12 cellular contexts compared by ENCODE assay signal in the genomic region with DNA sequence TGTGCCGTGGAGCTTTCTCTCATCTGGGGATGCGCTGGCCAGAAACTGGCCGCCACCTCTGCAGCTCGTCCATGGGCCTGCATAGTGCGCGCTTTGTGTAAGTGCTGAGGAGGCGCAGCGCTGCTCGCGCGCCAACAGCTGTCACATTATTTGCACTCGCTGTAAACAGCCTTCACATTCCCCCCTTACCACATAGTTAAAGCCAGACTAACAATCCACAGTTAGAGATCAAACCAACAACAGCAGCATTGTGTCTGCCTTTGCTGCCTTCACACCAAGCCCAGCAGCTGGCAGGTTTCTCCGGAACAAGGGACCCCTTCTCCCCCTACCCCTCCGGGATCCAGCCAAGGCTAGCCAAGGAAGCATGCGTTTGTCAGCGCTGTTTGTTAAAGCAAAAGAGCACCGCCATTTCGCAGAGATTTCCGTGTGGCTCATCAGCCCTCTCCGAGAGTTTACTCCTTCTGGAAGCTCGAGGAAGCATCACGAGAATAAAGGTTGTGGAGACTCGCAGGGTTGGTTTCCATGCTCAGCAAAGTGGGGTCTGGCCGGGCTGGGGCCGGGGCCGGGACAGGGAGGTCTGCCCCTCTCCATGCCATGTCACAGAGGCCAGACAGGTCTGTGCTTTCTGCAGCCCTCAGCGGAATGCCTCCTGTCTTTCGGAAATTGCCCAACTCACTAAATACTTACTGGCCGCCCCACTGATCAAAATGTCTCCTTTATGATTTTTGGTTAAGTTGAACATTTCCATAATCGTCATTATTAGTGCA. TPM values are rescaled to one million over a fixed set of nuclear protein-coding genes. Genes with fewer than 3 reads are reported as not detected.
DNase-seq lines count a peak whose midpoint lies in the region; ATAC-seq, FAIRE-seq and TF ChIP-seq lines count a peak whose summit lies in the region.
"Had no signal": no experiment of that assay in that cellular context is flagged by ENCODE, and none has a peak within 500 bp of the region (broad histone marks: within the 10 kb centered on the region; RNA-seq: fewer than 3 reads in every experiment).

No MANE protein-coding gene starts in this region.

- peak overlapping the region; percentile 80 for H3K4me3 Mint-ChIP-seq in glutamatergic neuron (ENCODE audit: unreplicated experiment)
- H3K4me3 Mint-ChIP-seq: activated CD4-positive, alpha-beta memory T cell treated with anti-CD3 and anti-CD28 coated beads, Interleukin-2, amount 10 ng/mL, durations not matched to agents 7 days and 5 days; natural killer cell treated with Interleukin-12 subunit alpha and Interleukin-12 subunit beta and Interleukin-15 and Interleukin-18, amount 100 ng/mL, for 72 hours had no signal

- TF ChIP-seq CTCF in VCaP (conservative IDR thresholded peaks at IDR 0.05) (no peak), glutamatergic neuron (IDR thresholded peaks at IDR 0.05; ENCODE audit: partially characterized antibody, unreplicated experiment) (no peak)

- DNase-seq in H7 (peak; percentile 68), glutamatergic neuron (no peak), retina (peak; percentile 61), small intestine (no peak)
- no peak for DNase-seq in activated CD4-positive, CD25-positive, alpha-beta regulatory T cell treated with anti-CD3 and anti-CD28 coated beads, Interleukin-2, amount 50 U/mL, for 72 hours
- DNase-seq: activated CD4-positive, alpha-beta memory T cell treated with anti-CD3 and anti-CD28 coated beads, Interleukin-2, amount 10 ng/mL, durations not matched to agents 7 days and 5 days; MG63 had no signal

- no peak for FAIRE-seq in small intestine (lab: Jason Lieb, UNC)
- FAIRE-seq: RCC 7860 had no signal

- no peaks in the 10 kb centered on the region for H3K9me3 ChIP-seq in small intestine (ENCODE audit: control insufficient read depth, low read depth)
- H3K9me3 ChIP-seq: MG63 had no signal

- peaks cover 11% of the 10 kb centered on the region for H3K27me3 Mint-ChIP-seq in glutamatergic neuron (ENCODE audit: unreplicated experiment)
- H3K27me3 Mint-ChIP-seq: activated CD4-positive, alpha-beta memory T cell treated with anti-CD3 and anti-CD28 coated beads, Interleukin-2, amount 10 ng/mL, durations not matched to agents 7 days and 5 days had no signal

- H3K27me3 ChIP-seq in H7 (ENCODE audit: control insufficient read depth, insufficient read depth, low read length) (peaks cover 58% of the 10 kb centered on the region), small intestine (ENCODE audit: control insufficient read depth in 2 of 2, insufficient read depth in 2 of 2, low read length in 2 of 2) (peaks cover 0 to 2% of the 10 kb centered on the region in 2 donors)
- H3K27me3 ChIP-seq: MG63 had no signal

- peaks cover 43% of the 10 kb centered on the region for H3K4me1 Mint-ChIP-seq in glutamatergic neuron (ENCODE audit: low read depth, unreplicated experiment)

- H3K4me1 ChIP-seq in small intestine (ENCODE audit: control insufficient read depth in 2 of 2, insufficient read depth in 1 of 2, low read depth in 1 of 2, low read length in 1 of 2): peaks cover 1 to 11% of the 10 kb centered on the region in 2 donors

- H3K27ac Mint-ChIP-seq in glutamatergic neuron (ENCODE audit: unreplicated experiment): peak overlapping the region; percentile 77
- H3K27ac Mint-ChIP-seq: activated CD4-positive, alpha-beta memory T cell treated with anti-CD3 and anti-CD28 coated beads, Interleukin-2, amount 10 ng/mL, durations not matched to agents 7 days and 5 days; natural killer cell treated with Interleukin-12 subunit alpha and Interleukin-12 subunit beta and Interleukin-15 and Interleukin-18, amount 100 ng/mL, for 72 hours had no signal

- peaks cover 5% of the 10 kb centered on the region for H3K9me3 Mint-ChIP-seq in glutamatergic neuron (ENCODE audit: unreplicated experiment)
- H3K9me3 Mint-ChIP-seq: activated CD4-positive, alpha-beta memory T cell treated with anti-CD3 and anti-CD28 coated beads, Interleukin-2, amount 10 ng/mL, durations not matched to agents 7 days and 5 days; natural killer cell treated with Interleukin-12 subunit alpha and Interleukin-12 subunit beta and Interleukin-15 and Interleukin-18, amount 100 ng/mL, for 72 hours had no signal

- WGBS in small intestine, 3 donors: 53 to 73% (median 71%) methylated on average over 30 of the region's 30 CpGs

- H3K36me3 ChIP-seq in H7 (replicated peaks; ENCODE audit: control insufficient read depth, insufficient read depth, low read length): no peaks in the 10 kb centered on the region
- no peaks in the 10 kb centered on the region for H3K36me3 ChIP-seq in small intestine (ENCODE audit: control insufficient read depth in 2 of 2, insufficient read depth in 2 of 2, low read length in 2 of 2)
- H3K36me3 ChIP-seq: MG63 had no signal

- H3K27ac ChIP-seq in VCaP: peak overlapping the region; percentile 82
- peak overlapping the region in 1 of 2 donors; percentile 39 for H3K27ac ChIP-seq in small intestine (ENCODE audit: low read depth in 1 of 2, low read length in 1 of 2)

- H3K36me3 Mint-ChIP-seq in glutamatergic neuron (ENCODE audit: unreplicated experiment): no peaks in the 10 kb centered on the region
- H3K36me3 Mint-ChIP-seq: natural killer cell treated with Interleukin-12 subunit alpha and Interleukin-12 subunit beta and Interleukin-15 and Interleukin-18, amount 100 ng/mL, for 72 hours had no signal

- H3K4me3 ChIP-seq in H7 (ENCODE audit: insufficient read depth, low read depth, low read length): no peak overlapping the region
- no peak overlapping the region for H3K4me3 ChIP-seq in small intestine (ENCODE audit: low read depth in 1 of 2, low read length in 2 of 2)
- H3K4me3 ChIP-seq: MG63 had no signal

- no peak for ATAC-seq in GM18517 (IDR thresholded peaks at IDR 0.05; ENCODE audit: unreplicated experiment)
- ATAC-seq in HG02981 (IDR thresholded peaks at IDR 0.05; ENCODE audit: unreplicated experiment): no peak
- ATAC-seq: natural killer cell treated with Interleukin-12 subunit alpha and Interleukin-12 subunit beta and Interleukin-15 and Interleukin-18, amount 100 ng/mL, for 72 hours had no signal

RNA-seq across cellular contexts. Expression of gene BCOR, which starts 11.0 kb away (rescaled TPM):
- 32.5 and 51.0 TPM in 2 replicates for total RNA-seq in H7 (2014; rRNA removed; shearing (Covaris generic))
- total RNA-seq in glutamatergic neuron (ENCODE audit: unreplicated experiment): 59.0 TPM
- 10 to 100 TPM in 1 of 3 donors, 1 to 10 TPM in 2; 5.1 to 10.4 (median 6.5) TPM for polyA plus RNA-seq in small intestine

Comparison
In these comparisons a context has a peak if more than half of its experiments do, and no peak if none do; other contexts are left out.
1. DNase-seq: peak in H7 (single experiment) and retina (single experiment); none in glutamatergic neuron (single experiment), activated CD4-positive, CD25-positive, alpha-beta regulatory T cell treated with anti-CD3 and anti-CD28 coated beads, Interleukin-2, amount 50 U/mL, for 72 hours (single experiment) and small intestine (single experiment).